Comparison of ENCODE assay signal across 24 cellular contexts in the genomic region with DNA sequence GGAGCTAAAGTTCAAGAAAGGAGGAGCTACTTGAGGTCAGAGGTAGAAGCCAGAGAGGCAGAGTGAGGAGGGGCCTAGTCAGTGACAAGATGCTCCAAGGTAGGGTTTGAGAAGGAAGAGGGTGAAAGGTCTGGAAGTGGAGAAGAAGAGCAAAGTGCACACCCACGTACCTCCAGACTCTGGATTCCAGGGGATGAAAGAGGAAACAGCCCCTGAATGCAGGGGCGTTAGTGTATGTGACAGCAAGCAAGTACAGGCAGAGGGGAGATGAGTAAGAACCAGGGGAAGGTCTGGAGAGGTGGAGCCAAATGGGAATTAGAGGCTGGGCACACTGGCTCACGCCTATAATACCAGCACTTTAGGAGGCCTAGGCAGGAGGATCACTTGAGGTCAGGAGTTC. TPM values are rescaled to one million over a fixed set of nuclear protein-coding genes. Genes with fewer than 3 reads are reported as not detected.
DNase-seq lines count a peak whose midpoint lies in the region; ATAC-seq and TF ChIP-seq lines count a peak whose summit lies in the region.
"Had no signal": no experiment of that assay in that cellular context is flagged by ENCODE, and none has a peak within 500 bp of the region (broad histone marks: within the 10 kb centered on the region; RNA-seq: fewer than 3 reads in every experiment).

No MANE protein-coding gene starts in this region.

- ATAC-seq in activated T-helper 17 cell treated with anti-CD3 and anti-CD28 coated beads, Interleukin-2, amount 50 U/mL, for 72 hours (replicated peaks): no peak
- ATAC-seq in foreskin keratinocyte: peak; percentile 54
- ATAC-seq: A549, GM12878, HepG2 had no signal

- H3K36me3 Mint-ChIP-seq in activated T-helper 17 cell treated with anti-CD3 and anti-CD28 coated beads, Interleukin-2, amount 50 U/mL, for 72 hours (ENCODE audit: low read depth): no peaks in the 10 kb centered on the region

- H3K27ac ChIP-seq in 22Rv1 (0 out of 2 replicates have a peak overlapping the region, but pooled peaks have one; percentile 25), foreskin keratinocyte (no peak overlapping the region)
- H3K27ac ChIP-seq: A549, HL-60, KMS-11 had no signal

- H3K4me3 Mint-ChIP-seq in activated T-helper 17 cell treated with anti-CD3 and anti-CD28 coated beads, Interleukin-2, amount 50 U/mL, for 72 hours: no peak overlapping the region
- H3K4me3 Mint-ChIP-seq: CD4-positive, alpha-beta T cell had no signal

- peaks cover 28% of the 10 kb centered on the region for H3K27me3 ChIP-seq in foreskin keratinocyte

- H3K4me1 ChIP-seq in foreskin keratinocyte: no peaks in the 10 kb centered on the region
- H3K4me1 ChIP-seq: BE2C, HAP-1 had no signal

- DNase-seq in GM10266 (ENCODE audit: extremely low spot score) (peak; percentile 8), foreskin keratinocyte (no peak), GM13976 (ENCODE audit: low spot score) (no peak), SW 1271 (lab: John Stamatoyannopoulos, UW) (no peak)
- no peak for DNase-seq in stimulated activated CD8-positive, alpha-beta memory T cell treated with anti-CD3 and anti-CD28 coated beads, Interleukin-4, amount 100 ng/mL, for 48 hours
- DNase-seq: BE2C; CD4-positive, alpha-beta T cell; COR-L47; DMS79 treated with DMSO at 0.1 percent for 48 hours; NCI-H1694 treated with DMSO at 0.1 percent for 48 hours; NCI-H2081 treated with DMSO at 0.1 percent for 48 hours; NCI-H2171 treated with DMSO at 0.1 percent for 48 hours; NCI-H446; NCI-H526 treated with DMSO at 0.1 percent for 48 hours; SIG-M5; SK-N-SH had no signal

- TF ChIP-seq CTCF in 22Rv1 (IDR thresholded peaks at IDR 0.05) (no peak), GM10266 (IDR thresholded peaks at IDR 0.05; ENCODE audit: control insufficient read depth, insufficient read depth, low read depth, missing control alignments) (no peak), foreskin keratinocyte (conservative IDR thresholded peaks at IDR 0.05) (no peak), GM13976 (IDR thresholded peaks at IDR 0.05; ENCODE audit: borderline replicate concordance, control extremely low read depth, extremely low read depth, insufficient read depth, missing control alignments) (no peak)

- in situ Hi-C loops in GM13976 (cut with MboI; ENCODE audit: low sequenced_read_pairs, unreplicated experiment): no loop called here

- no peaks in the 10 kb centered on the region for H3K9me3 Mint-ChIP-seq in activated T-helper 17 cell treated with anti-CD3 and anti-CD28 coated beads, Interleukin-2, amount 50 U/mL, for 72 hours
- H3K9me3 Mint-ChIP-seq: CD4-positive, alpha-beta T cell had no signal

- peaks cover 6% of the 10 kb centered on the region for H3K4me1 Mint-ChIP-seq in activated T-helper 17 cell treated with anti-CD3 and anti-CD28 coated beads, Interleukin-2, amount 50 U/mL, for 72 hours

- H3K27ac Mint-ChIP-seq in activated T-helper 17 cell treated with anti-CD3 and anti-CD28 coated beads, Interleukin-2, amount 50 U/mL, for 72 hours: peak overlapping the region; percentile 32
- H3K27ac Mint-ChIP-seq: CD4-positive, alpha-beta T cell had no signal

- no peaks in the 10 kb centered on the region for H3K27me3 Mint-ChIP-seq in activated T-helper 17 cell treated with anti-CD3 and anti-CD28 coated beads, Interleukin-2, amount 50 U/mL, for 72 hours

RNA-seq across cellular contexts. Expression of a gene that starts 8.7 kb away (rescaled TPM):
- 1,000 to 10,000 TPM; 2,364 to 2,621 TPM for total RNA-seq in activated T-helper 17 cell treated with anti-CD3 and anti-CD28 coated beads, Interleukin-2, amount 50 U/mL, for 72 hours
- total RNA-seq in foreskin keratinocyte: 761 and 816 TPM in 2 replicates
- 1,688 and 1,858 TPM in 2 replicates for polyA plus RNA-seq in foreskin keratinocyte

RNA-seq across cellular contexts. Expression of a gene that starts 8.8 kb away (rescaled TPM):
- 10 to 100 TPM; 42.6 to 51.3 TPM for total RNA-seq in activated T-helper 17 cell treated with anti-CD3 and anti-CD28 coated beads, Interleukin-2, amount 50 U/mL, for 72 hours
- 101 and 110 TPM in 2 replicates for total RNA-seq in foreskin keratinocyte
- 177 and 193 TPM in 2 replicates for polyA plus RNA-seq in foreskin keratinocyte

RNA-seq across cellular contexts. Expression of a gene that starts 13.1 kb away (rescaled TPM):
- 1 to 10 TPM; 1.4 to 6.3 TPM for total RNA-seq in activated T-helper 17 cell treated with anti-CD3 and anti-CD28 coated beads, Interleukin-2, amount 50 U/mL, for 72 hours
- 0.34 and 0.35 TPM in 2 replicates for total RNA-seq in foreskin keratinocyte
- 0.41 and 0.48 TPM in 2 replicates for polyA plus RNA-seq in foreskin keratinocyte

RNA-seq across cellular contexts. Expression of a gene that starts 21.8 kb away (rescaled TPM):
- 10 to 100 TPM; 49.0 to 87.8 TPM for total RNA-seq in activated T-helper 17 cell treated with anti-CD3 and anti-CD28 coated beads, Interleukin-2, amount 50 U/mL, for 72 hours
- total RNA-seq in foreskin keratinocyte: 46.0 and 51.8 TPM in 2 replicates
- polyA plus RNA-seq in foreskin keratinocyte: 70.5 and 73.9 TPM in 2 replicates

RNA-seq across cellular contexts. Expression of a gene that starts 34.0 kb away (rescaled TPM):
- 100 to 1,000 TPM in 1 of 2 donors, 1 to 10 TPM in 1; 4.8 to 120 TPM for total RNA-seq in activated T-helper 17 cell treated with anti-CD3 and anti-CD28 coated beads, Interleukin-2, amount 50 U/mL, for 72 hours
- 1.5 and 3.0 TPM in 2 replicates for total RNA-seq in foreskin keratinocyte
- 2.3 and 3.7 TPM in 2 replicates for polyA plus RNA-seq in foreskin keratinocyte
- total RNA-seq: CD4-positive, alpha-beta T cell; GM12878 had no signal
